In genomic region chrX:9308426-9308825, GRCh38 we compare ENCODE assay signal across 24 cellular contexts.
"Had no signal": no experiment of that assay in that cellular context is flagged by ENCODE, and none has a peak within 500 bp of the region (broad histone marks: within the 10 kb centered on the region; RNA-seq: fewer than 3 reads in every experiment).

No MANE protein-coding gene starts in this region.

- H3K4me1 ChIP-seq: esophagus muscularis mucosa, left ventricle myocardium inferior, lower lobe of right lung, testis, tibial nerve, upper lobe of right lung, vagina had no signal

- H3K27ac Mint-ChIP-seq: effector memory CD8-positive, alpha-beta T cell; memory B cell; mesothelial cell of epicardium; naive B cell; nephron progenitor cell; stimulated activated memory B cell treated with anti-CD40 and anti-IgM and Interleukin-4, amounts not matched to agents 10 μg/mL and 1 μg/mL and 100 μg/mL, for 72 hours; stimulated activated naive CD8-positive, alpha-beta T cell treated with anti-CD3 and anti-CD28 coated beads, Interleukin-15, Interleukin-2, amounts not matched to agents 100 ng/mL and 50 ng/mL, for 24 hours had no signal

- H3K27me3 Mint-ChIP-seq: effector memory CD8-positive, alpha-beta T cell; stimulated activated memory B cell treated with anti-CD40 and anti-IgM and Interleukin-4, amounts not matched to agents 10 μg/mL and 1 μg/mL and 100 μg/mL, for 72 hours; stimulated activated naive CD8-positive, alpha-beta T cell treated with anti-CD3 and anti-CD28 coated beads, Interleukin-15, Interleukin-2, amounts not matched to agents 100 ng/mL and 50 ng/mL, for 24 hours had no signal

- H3K4me3 Mint-ChIP-seq: effector memory CD8-positive, alpha-beta T cell; memory B cell; mesothelial cell of epicardium; naive B cell; nephron progenitor cell; stimulated activated memory B cell treated with anti-CD40 and anti-IgM and Interleukin-4, amounts not matched to agents 10 μg/mL and 1 μg/mL and 100 μg/mL, for 72 hours; stimulated activated naive CD8-positive, alpha-beta T cell treated with anti-CD3 and anti-CD28 coated beads, Interleukin-15, Interleukin-2, amounts not matched to agents 100 ng/mL and 50 ng/mL, for 24 hours had no signal

- H3K4me2 ChIP-seq: hepatocyte, smooth muscle cell had no signal

- FAIRE-seq: kidney had no signal

- ATAC-seq: effector memory CD8-positive, alpha-beta T cell; left cardiac atrium; lower lobe of right lung; right cardiac atrium; stimulated activated memory B cell treated with anti-CD40 and anti-IgM and Interleukin-4, amounts not matched to agents 10 μg/mL and 1 μg/mL and 100 μg/mL, for 72 hours; upper lobe of right lung had no signal

- H3K79me2 ChIP-seq: hepatocyte had no signal

- DNase-seq: effector memory CD8-positive, alpha-beta T cell; foreskin melanocyte; head of caudate nucleus; kidney; left cardiac atrium; left ventricle myocardium inferior; lower lobe of right lung; naive B cell; nephron progenitor cell; ovary; right cardiac atrium; stimulated activated CD4-positive, alpha-beta T cell treated with anti-CD3 and anti-CD28 coated beads, Interleukin-4, amount 100 ng/mL, for 1 hour; testis; upper lobe of right lung had no signal

- H3K36me3 Mint-ChIP-seq: memory B cell; mesothelial cell of epicardium; stimulated activated memory B cell treated with anti-CD40 and anti-IgM and Interleukin-4, amounts not matched to agents 10 μg/mL and 1 μg/mL and 100 μg/mL, for 72 hours had no signal

- H3K27me3 ChIP-seq: esophagus muscularis mucosa, hepatocyte, ovary, testis, tibial nerve, upper lobe of right lung, vagina had no signal

- H3K9me3 Mint-ChIP-seq: effector memory CD8-positive, alpha-beta T cell; stimulated activated memory B cell treated with anti-CD40 and anti-IgM and Interleukin-4, amounts not matched to agents 10 μg/mL and 1 μg/mL and 100 μg/mL, for 72 hours; stimulated activated naive CD8-positive, alpha-beta T cell treated with anti-CD3 and anti-CD28 coated beads, Interleukin-15, Interleukin-2, amounts not matched to agents 100 ng/mL and 50 ng/mL, for 24 hours had no signal

- H3K4me3 ChIP-seq: esophagus muscularis mucosa, hepatocyte, left ventricle myocardium inferior, lower lobe of right lung, ovary, smooth muscle cell, testis, tibial nerve, upper lobe of right lung, vagina had no signal

- H2AFZ ChIP-seq: hepatocyte had no signal

- H3K27ac ChIP-seq: epithelial cell of prostate, esophagus muscularis mucosa, hepatocyte, left ventricle myocardium inferior, lower lobe of right lung, ovary, testis, tibial nerve, upper lobe of right lung, vagina had no signal

- H3K36me3 ChIP-seq: esophagus muscularis mucosa, left ventricle myocardium inferior, lower lobe of right lung, ovary, tibial nerve, upper lobe of right lung, vagina had no signal

- H3K9me3 ChIP-seq: esophagus muscularis mucosa, left ventricle myocardium inferior, lower lobe of right lung, ovary, testis, tibial nerve, upper lobe of right lung, vagina had no signal
